In the genomic region with DNA sequence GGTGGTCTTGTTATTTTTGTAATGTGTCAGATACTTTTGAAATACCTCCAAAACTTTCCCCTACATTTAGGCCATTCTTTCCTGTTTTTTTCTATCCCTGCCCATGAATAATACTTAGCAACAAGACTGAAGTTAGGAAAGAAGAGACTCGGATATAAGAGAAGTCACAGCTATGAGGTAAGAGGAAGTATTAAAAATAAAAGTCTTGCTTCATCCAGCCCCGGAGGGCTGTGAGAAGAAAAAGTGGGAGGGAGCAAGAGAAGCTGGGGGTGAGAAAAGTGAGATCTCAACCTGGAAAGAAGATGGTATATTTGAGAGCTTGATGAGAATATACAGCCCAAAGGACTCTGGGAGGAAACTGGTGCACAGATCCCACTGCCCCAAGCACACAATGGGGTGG, we compare ENCODE assay signal across 29 cellular contexts.
DNase-seq lines count a peak whose midpoint lies in the region; ATAC-seq and TF ChIP-seq lines count a peak whose summit lies in the region.
"Had no signal": no experiment of that assay in that cellular context is flagged by ENCODE, and none has a peak within 500 bp of the region (broad histone marks: within the 10 kb centered on the region; RNA-seq: fewer than 3 reads in every experiment).

No MANE protein-coding gene starts in this region.

- no peak for TF ChIP-seq POLR2A in NB4 (IDR thresholded peaks at IDR 0.05; ENCODE audit: extremely low read depth, insufficient read length)

- DNase-seq in GF-D8 (lab: John Stamatoyannopoulos, UW) (peak; percentile 22), NB4 (ENCODE audit: low read depth) (peak; percentile 57), SKM-1 treated with dmso at 0.1 percent for 144 hours (lab: John Stamatoyannopoulos, UW; ENCODE audit: unreplicated experiment) (peak; percentile 90), fibroblast of peridontal ligament (ENCODE audit: extremely low read depth) (peak; percentile 12), LoVo (ENCODE audit: low spot score) (no peak), DMS 273 (lab: John Stamatoyannopoulos, UW; ENCODE audit: unreplicated experiment) (no peak)
- DNase-seq: ACHN; activated CD4-positive, alpha-beta T cell treated with anti-CD3 and anti-CD28 coated beads, Interleukin-2, amount 50 U/mL, for 1 hour; activated naive CD4-positive, alpha-beta T cell treated with Interleukin-2 at 50 U/mL for 16 hours; activated T-cell treated with anti-CD3 and anti-CD28 coated beads, Interleukin-2, amount 50 U/mL, for 48 hours; amniotic stem cell; brain microvascular endothelial cell; DND-41; effector memory CD8-positive, alpha-beta T cell; hippocampal formation; Karpas-422; left colon; mesendoderm; NCI-H1105; NCI-H1930; stimulated activated naive B cell treated with anti-CD40 and anti-IgM and Interleukin-4, amounts not matched to agents 10 μg/mL and 1 μg/mL and 100 μg/mL, for 72 hours; T-helper 9 cell; upper lobe of left lung had no signal

- no peak overlapping the region for H3K4me3 ChIP-seq in NB4 (ENCODE audit: low read depth, low read length)
- H3K4me3 ChIP-seq: BLaER1, upper lobe of left lung had no signal

- ATAC-seq in GM19397 (IDR thresholded peaks at IDR 0.05; ENCODE audit: unreplicated experiment) (no peak), HG03521 (IDR thresholded peaks at IDR 0.05; ENCODE audit: unreplicated experiment) (no peak)
- ATAC-seq: effector memory CD8-positive, alpha-beta T cell; esophagus mucosa; left colon; sciatic nerve; stimulated activated naive B cell treated with anti-CD40 and anti-IgM and Interleukin-4, amounts not matched to agents 10 μg/mL and 1 μg/mL and 100 μg/mL, for 72 hours; WTC11 had no signal

- TF ChIP-seq CTCF in NB4 (IDR thresholded peaks at IDR 0.05; ENCODE audit: low read depth, low read length): no peak

Comparison
In these comparisons a context has a peak if more than half of its experiments do, and no peak if none do; other contexts are left out.
1. DNase-seq: peak in GF-D8 (single experiment), NB4 (single experiment), SKM-1 treated with dmso at 0.1 percent for 144 hours (single experiment) and fibroblast of peridontal ligament (single experiment); none in LoVo (single experiment) and DMS 273 (single experiment).